In the genomic region with DNA sequence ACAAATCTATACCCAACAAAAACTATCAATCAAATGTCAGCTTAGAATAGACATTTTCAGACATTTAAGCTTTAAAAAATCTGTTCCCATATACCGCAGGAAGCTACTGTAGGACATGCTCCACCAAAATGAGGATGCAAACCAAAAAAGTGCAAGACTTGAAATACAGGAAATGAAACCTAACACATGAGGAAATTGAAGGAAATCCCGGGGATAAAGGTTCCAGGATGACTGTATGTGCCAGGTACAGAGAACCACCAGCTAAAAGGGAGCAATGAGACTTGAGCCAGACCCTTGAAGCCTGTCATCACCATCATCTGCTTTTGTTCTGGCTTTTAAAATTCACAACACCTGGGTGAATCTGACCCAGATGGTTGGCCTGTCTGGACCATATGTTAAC, we compare ENCODE assay signal across 9 cellular contexts. TPM values are rescaled to one million over a fixed set of nuclear protein-coding genes. Genes with fewer than 3 reads are reported as not detected.
DNase-seq lines count a peak whose midpoint lies in the region; ATAC-seq and TF ChIP-seq lines count a peak whose summit lies in the region.
"Had no signal": no experiment of that assay in that cellular context is flagged by ENCODE, and none has a peak within 500 bp of the region (broad histone marks: within the 10 kb centered on the region; RNA-seq: fewer than 3 reads in every experiment).

No MANE protein-coding gene starts in this region.

- intact Hi-C loops in aorta (cut with DNase I), result no loop called here

- H3K27me3 ChIP-seq in BLaER1 treated with 17β-estradiol and CSF1 and Interleukin-3, amounts not matched to agents 10 nM and 100 nM, result no peaks in the 10 kb centered on the region
- no peaks in the 10 kb centered on the region for H3K27me3 ChIP-seq in DND-41 (ENCODE audit: insufficient read depth, low read length, poor library complexity)
- no peaks in the 10 kb centered on the region for H3K27me3 ChIP-seq in gastroesophageal sphincter
- H3K27me3 ChIP-seq in aorta (ENCODE audit: control insufficient read depth in 1 of 2, insufficient read depth in 2 of 2, low read length in 1 of 2), result no peaks in the 10 kb centered on the region
- H3K27me3 ChIP-seq: tibial nerve had no signal

- peak overlapping the region in 10 of 11 experiments; percentile 11 to 94 (median 59); a peak in 19 of 22 replicates for H3K27ac ChIP-seq in BLaER1 treated with 17β-estradiol and CSF1 and Interleukin-3, amounts not matched to agents 10 nM and 100 nM
- H3K27ac ChIP-seq in DND-41 (ENCODE audit: low read length) (peak overlapping the region; percentile 60), gastroesophageal sphincter (no peak overlapping the region), aorta (ENCODE audit: low read depth in 1 of 2, low read length in 2 of 2) (peak overlapping the region in 1 of 2 donors; percentile 25)
- H3K27ac ChIP-seq: tibial nerve had no signal

- H4K20me1 ChIP-seq in BLaER1 treated with 17β-estradiol and CSF1 and Interleukin-3, amounts not matched to agents 10 nM and 100 nM, result peaks cover 4 to 44% (median 21%) of the 10 kb centered on the region in 11 experiments; a peak in 17 of 22 replicates
- H4K20me1 ChIP-seq in DND-41 (ENCODE audit: insufficient read depth, low read length), result peaks cover 39% of the 10 kb centered on the region

- peaks cover 52 to 98% (median 82%) of the 10 kb centered on the region in 10 experiments for H3K4me1 ChIP-seq in BLaER1 treated with 17β-estradiol and CSF1 and Interleukin-3, amounts not matched to agents 10 nM and 100 nM
- H3K4me1 ChIP-seq in DND-41 (ENCODE audit: insufficient read depth, low read length), result peaks cover 53% of the 10 kb centered on the region
- peaks cover 0 to 13% (median 0%) of the 10 kb centered on the region in 3 donors for H3K4me1 ChIP-seq in gastroesophageal sphincter
- H3K4me1 ChIP-seq in aorta (ENCODE audit: control insufficient read depth in 1 of 2, insufficient read depth in 2 of 2, low read length in 2 of 2), result peaks cover 0 to 5% of the 10 kb centered on the region in 2 donors

- DNase-seq in DND-41 (no peak), OCI-M1 (lab: John Stamatoyannopoulos, UW) (peak; percentile 11), activated gamma-delta T cell treated with Interleukin-2 at 50 U/mL for 16 hours (no peak), aorta (no peak), Ammon's horn (ENCODE audit: low spot score) (no peak)

- TF ChIP-seq CTCF in DND-41 (IDR thresholded peaks at IDR 0.05; ENCODE audit: borderline replicate concordance, extremely low read depth, low read length, poor library complexity, severe bottlenecking) (no peak), gastroesophageal sphincter (IDR thresholded peaks at IDR 0.05) (no peak)

- 81 to 86% methylated on average over 2 of the region's 2 CpGs for WGBS in gastroesophageal sphincter (ENCODE audit: low coverage in 1 of 2), 2 donors
- 85 to 87% methylated on average over 2 of the region's 2 CpGs for WGBS in aorta, 2 donors

- peaks cover 19 to 90% (median 66%) of the 10 kb centered on the region in 11 experiments for H3K36me3 ChIP-seq in BLaER1 treated with 17β-estradiol and CSF1 and Interleukin-3, amounts not matched to agents 10 nM and 100 nM
- H3K36me3 ChIP-seq in DND-41 (ENCODE audit: insufficient read depth, low read length) (peaks cover 31% of the 10 kb centered on the region), gastroesophageal sphincter (peaks cover 0 to 7% of the 10 kb centered on the region in 2 donors), aorta (ENCODE audit: control insufficient read depth in 1 of 2, insufficient read depth in 2 of 2, low read length in 1 of 2) (no peaks in the 10 kb centered on the region)

- peaks cover 98% of the 10 kb centered on the region for H3K79me2 ChIP-seq in DND-41 (ENCODE audit: insufficient read depth, low read length)

- peaks cover 15 to 33% (median 21%) of the 10 kb centered on the region in 11 experiments for H3K9me3 ChIP-seq in BLaER1 treated with 17β-estradiol and CSF1 and Interleukin-3, amounts not matched to agents 10 nM and 100 nM (replicated peaks in 1 of 11)
- H3K9me3 ChIP-seq in DND-41 (ENCODE audit: insufficient read depth, low read length, severe bottlenecking) (no peaks in the 10 kb centered on the region), gastroesophageal sphincter (no peaks in the 10 kb centered on the region), aorta (ENCODE audit: control insufficient read depth, low read length) (no peaks in the 10 kb centered on the region)

- ATAC-seq in DND-41 (ENCODE audit: insufficient read depth, low read depth) (no peak), esophagus mucosa (peak; percentile 68), gastroesophageal sphincter (no peak), aorta (ENCODE audit: low FRiP score) (no peak)

- TF ChIP-seq EP300 in gastroesophageal sphincter (IDR thresholded peaks at IDR 0.05), result no peak

- H3K4me2 ChIP-seq in BLaER1 treated with 17β-estradiol and CSF1 and Interleukin-3, amounts not matched to agents 10 nM and 100 nM, result peak overlapping the region in 9 of 11 experiments; percentile 29 to 93 (median 55); a peak in 15 of 22 replicates
- H3K4me2 ChIP-seq in DND-41 (ENCODE audit: insufficient read depth, low read length), result no peak overlapping the region

- TF ChIP-seq POLR2A in gastroesophageal sphincter (IDR thresholded peaks at IDR 0.05), result no peak

- H3K4me3 ChIP-seq in BLaER1 treated with 17β-estradiol and CSF1 and Interleukin-3, amounts not matched to agents 10 nM and 100 nM, result peak overlapping the region in 2 of 10 experiments; percentile 0; a peak in 1 of 20 replicates
- H3K4me3 ChIP-seq in DND-41 (ENCODE audit: low read depth in 1 of 2, low read length in 2 of 2), result no peak overlapping the region
- no peak overlapping the region for H3K4me3 ChIP-seq in gastroesophageal sphincter
- H3K4me3 ChIP-seq in aorta (ENCODE audit: low read length in 2 of 2), result no peak overlapping the region
- H3K4me3 ChIP-seq: tibial nerve had no signal

- no peak overlapping the region for H3K9ac ChIP-seq in BLaER1 treated with 17β-estradiol and CSF1 and Interleukin-3, amounts not matched to agents 10 nM and 100 nM
- no peak overlapping the region for H3K9ac ChIP-seq in DND-41 (ENCODE audit: low read depth, low read length)

- no peak overlapping the region for H2AFZ ChIP-seq in DND-41 (ENCODE audit: low read depth, low read length)

RNA-seq across cellular contexts. Expression of a gene that starts 21.4 kb away (rescaled TPM):
- total RNA-seq in esophagus mucosa (108 TPM), gastroesophageal sphincter (10 to 100 TPM; 35.2 to 62.3 (median 53.4) TPM), aorta (100 to 1,000 TPM in 1 of 2 donors, 10 to 100 TPM in 1; 93.4 to 125 TPM)
- 10 to 100 TPM; 30.8 to 44.1 TPM for polyA plus RNA-seq in aorta

RNA-seq across cellular contexts. Expression of a gene that starts 39.3 kb away (rescaled TPM):
- total RNA-seq in esophagus mucosa, result 48.2 TPM
- 10 to 100 TPM; 35.4 to 77.8 (median 37.7) TPM for total RNA-seq in gastroesophageal sphincter
- total RNA-seq in aorta, result 10 to 100 TPM; 52.4 to 54.3 TPM
- polyA plus RNA-seq in aorta, result 10 to 100 TPM; 21.3 to 86.8 TPM

RNA-seq across cellular contexts. Expression of a gene that starts 39.4 kb away (rescaled TPM):
- total RNA-seq in esophagus mucosa (4.5 TPM), gastroesophageal sphincter (1 to 10 TPM; 2.3 to 5.4 (median 2.8) TPM), aorta (1 to 10 TPM; 1.5 to 1.9 TPM)
- polyA plus RNA-seq in aorta, result 1 to 10 TPM in 1 of 2 donors, under 1 TPM in 1; 0.63 to 2.9 TPM

RNA-seq across cellular contexts. Expression of a gene that starts 53.8 kb away (rescaled TPM):
- total RNA-seq in esophagus mucosa (5.8 TPM), gastroesophageal sphincter (10 to 100 TPM in 3 of 4 donors, 1 to 10 TPM in 1; 8.2 to 14.8 (median 13.3) TPM), aorta (10 to 100 TPM; 33.1 to 47.3 TPM)
- 10 to 100 TPM in 1 of 2 donors, 1 to 10 TPM in 1; 9.4 to 59.7 TPM for polyA plus RNA-seq in aorta

Comparison
In these comparisons a context has a peak if more than half of its experiments do, and no peak if none do; other contexts are left out.
1. H3K27ac ChIP-seq: peak in BLaER1 treated with 17β-estradiol and CSF1 and Interleukin-3, amounts not matched to agents 10 nM and 100 nM (10 of 11) and DND-41 (single experiment); none in gastroesophageal sphincter (0 of 4).